Comparison of ENCODE assay signal across 8 cellular contexts in the genomic region with DNA sequence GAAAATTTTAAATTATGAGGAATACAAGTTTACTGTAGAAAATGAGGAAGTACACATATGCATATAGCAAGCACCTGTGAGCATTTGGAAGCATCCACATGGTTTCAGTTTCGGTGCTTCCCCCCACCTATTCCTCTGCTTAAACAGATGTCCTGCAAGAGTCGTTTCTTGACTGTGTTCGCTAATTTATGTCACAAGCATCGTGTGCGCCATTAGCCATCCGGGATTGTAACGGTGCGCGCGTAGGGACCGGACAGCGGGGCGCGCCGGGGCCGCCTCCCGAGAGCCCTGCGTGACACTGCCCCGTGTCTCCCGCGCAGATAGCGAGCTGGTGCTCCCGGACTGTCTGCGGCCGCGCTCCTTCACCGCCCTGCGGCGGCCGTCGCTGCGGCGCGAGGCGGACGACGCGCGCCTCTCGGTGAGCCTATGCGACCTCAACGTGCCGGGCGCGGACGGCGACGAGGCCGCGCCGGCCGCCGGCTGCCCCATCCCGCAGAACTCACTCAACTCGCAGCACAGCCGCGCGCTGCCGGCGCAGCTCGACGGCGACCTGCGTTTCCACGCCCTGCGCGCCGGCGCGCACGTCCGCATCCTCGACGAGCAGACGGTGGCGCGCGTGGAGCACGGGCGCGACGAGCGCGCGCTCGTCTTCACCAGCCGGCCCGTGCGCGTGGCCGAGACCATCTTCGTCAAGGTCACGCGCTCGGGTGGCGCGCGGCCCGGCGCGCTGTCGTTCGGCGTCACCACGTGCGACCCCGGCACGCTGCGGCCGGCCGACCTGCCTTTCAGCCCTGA.
A peak's percentile ranks its signal among the peaks of the same experiment; 100 is the strongest.
DNase-seq lines count a peak whose midpoint lies in the region; ATAC-seq and TF ChIP-seq lines count a peak whose summit lies in the region.

No MANE protein-coding gene starts in this region.

- H3K9me3 ChIP-seq in BLaER1 = peaks cover 18% of the 10 kb centered on the region
- no peaks in the 10 kb centered on the region for H3K9me3 ChIP-seq in lower lobe of right lung

- peak overlapping the region; percentile 81 for H3K4me3 Mint-ChIP-seq in activated naive CD8-positive, alpha-beta T cell treated with anti-CD3 and anti-CD28 coated beads for 36 hours
- H3K4me3 Mint-ChIP-seq in stimulated activated memory B cell treated with anti-CD40 and anti-IgM and Interleukin-4, amounts not matched to agents 10 μg/mL and 1 μg/mL and 100 μg/mL, for 72 hours = peak overlapping the region; percentile 75

- ATAC-seq in lower lobe of right lung = peak; percentile 50 to 69
- peak; percentile 66 for ATAC-seq in stimulated activated memory B cell treated with anti-CD40 and anti-IgM and Interleukin-4, amounts not matched to agents 10 μg/mL and 1 μg/mL and 100 μg/mL, for 72 hours
- no peak for ATAC-seq in HG03045 (IDR thresholded peaks at IDR 0.05; ENCODE audit: unreplicated experiment)
- ATAC-seq in GM18873 (IDR thresholded peaks at IDR 0.05; ENCODE audit: low FRiP score, unreplicated experiment) = no peak
- ATAC-seq in GM21381 (IDR thresholded peaks at IDR 0.05; ENCODE audit: unreplicated experiment) = no peak

- peaks cover 7% of the 10 kb centered on the region for H3K36me3 ChIP-seq in BLaER1
- H3K36me3 ChIP-seq in lower lobe of right lung = no peaks in the 10 kb centered on the region

- peak overlapping the region; percentile 38; the same call in 1 of the 2 replicates for H3K27ac ChIP-seq in BLaER1
- no peak overlapping the region for H3K27ac ChIP-seq in lower lobe of right lung

- peak overlapping the region; percentile 77 for H3K27ac Mint-ChIP-seq in activated naive CD8-positive, alpha-beta T cell treated with anti-CD3 and anti-CD28 coated beads for 36 hours
- H3K27ac Mint-ChIP-seq in stimulated activated memory B cell treated with anti-CD40 and anti-IgM and Interleukin-4, amounts not matched to agents 10 μg/mL and 1 μg/mL and 100 μg/mL, for 72 hours = peak overlapping the region; percentile 35

- no peak for TF ChIP-seq CTCF in lower lobe of right lung (IDR thresholded peaks at IDR 0.05)

- peaks cover 62% of the 10 kb centered on the region for H3K4me1 ChIP-seq in BLaER1
- peaks cover 5% of the 10 kb centered on the region for H3K4me1 ChIP-seq in lower lobe of right lung

- peaks cover 9% of the 10 kb centered on the region for H3K36me3 Mint-ChIP-seq in activated naive CD8-positive, alpha-beta T cell treated with anti-CD3 and anti-CD28 coated beads for 36 hours
- H3K36me3 Mint-ChIP-seq in stimulated activated memory B cell treated with anti-CD40 and anti-IgM and Interleukin-4, amounts not matched to agents 10 μg/mL and 1 μg/mL and 100 μg/mL, for 72 hours = peaks cover 10% of the 10 kb centered on the region

- no peaks in the 10 kb centered on the region for H3K27me3 ChIP-seq in BLaER1
- H3K27me3 ChIP-seq in lower lobe of right lung (ENCODE audit: low read depth) = no peaks in the 10 kb centered on the region

- H3K9me3 Mint-ChIP-seq in activated naive CD8-positive, alpha-beta T cell treated with anti-CD3 and anti-CD28 coated beads for 36 hours = no peaks in the 10 kb centered on the region
- peaks cover 6% of the 10 kb centered on the region for H3K9me3 Mint-ChIP-seq in stimulated activated memory B cell treated with anti-CD40 and anti-IgM and Interleukin-4, amounts not matched to agents 10 μg/mL and 1 μg/mL and 100 μg/mL, for 72 hours

- peaks cover 8% of the 10 kb centered on the region for H3K4me1 Mint-ChIP-seq in activated naive CD8-positive, alpha-beta T cell treated with anti-CD3 and anti-CD28 coated beads for 36 hours
- H3K4me1 Mint-ChIP-seq in stimulated activated memory B cell treated with anti-CD40 and anti-IgM and Interleukin-4, amounts not matched to agents 10 μg/mL and 1 μg/mL and 100 μg/mL, for 72 hours = peaks cover 5% of the 10 kb centered on the region

- peak overlapping the region; percentile 70 for H3K4me2 ChIP-seq in BLaER1

- DNase-seq in OCI-M2 (lab: John Stamatoyannopoulos, UW; ENCODE audit: unreplicated experiment) (peak; percentile 31), lower lobe of right lung (peak; percentile 59)
- DNase-seq in activated naive CD8-positive, alpha-beta T cell treated with anti-CD3 and anti-CD28 coated beads for 36 hours = peak; percentile 66

- intact Hi-C loops in lower lobe of right lung (cut with DNase I) = no loop called here

- no peaks in the 10 kb centered on the region for H3K27me3 Mint-ChIP-seq in activated naive CD8-positive, alpha-beta T cell treated with anti-CD3 and anti-CD28 coated beads for 36 hours
- no peaks in the 10 kb centered on the region for H3K27me3 Mint-ChIP-seq in stimulated activated memory B cell treated with anti-CD40 and anti-IgM and Interleukin-4, amounts not matched to agents 10 μg/mL and 1 μg/mL and 100 μg/mL, for 72 hours

- H3K4me3 ChIP-seq in BLaER1 = no peak overlapping the region
- peak overlapping the region; percentile 51 for H3K4me3 ChIP-seq in lower lobe of right lung

- no peaks in the 10 kb centered on the region for H4K20me1 ChIP-seq in BLaER1

- H3K9ac ChIP-seq in BLaER1 = no peak overlapping the region

Comparison
In these comparisons a context has a peak if more than half of its experiments do, and no peak if none do; other contexts are left out.
1. ATAC-seq: peak in lower lobe of right lung (2 of 2) and stimulated activated memory B cell treated with anti-CD40 and anti-IgM and Interleukin-4, amounts not matched to agents 10 μg/mL and 1 μg/mL and 100 μg/mL, for 72 hours (single experiment); none in HG03045 (single experiment), GM18873 (single experiment) and GM21381 (single experiment).
2. Peak in every context shown above with its lines, with median percentiles within 50 percentile points of each other: DNase-seq.